Comparison of ENCODE assay signal across 15 cellular contexts in genomic region chr20:35387334-35387733, GRCh38. TPM values are rescaled to one million over a fixed set of nuclear protein-coding genes. Genes with fewer than 3 reads are reported as not detected.
DNase-seq lines count a peak whose midpoint lies in the region; ATAC-seq and TF ChIP-seq lines count a peak whose summit lies in the region.
"Had no signal": no experiment of that assay in that cellular context is flagged by ENCODE, and none has a peak within 500 bp of the region (broad histone marks: within the 10 kb centered on the region; RNA-seq: fewer than 3 reads in every experiment).

No MANE protein-coding gene starts in this region.

- no peaks in the 10 kb centered on the region for H3K27me3 ChIP-seq in SK-N-SH (ENCODE audit: insufficient read depth)
- H3K27me3 ChIP-seq: body of pancreas had no signal

- peak overlapping the region; percentile 11 for H3K27ac Mint-ChIP-seq in activated CD8-positive, alpha-beta T cell treated with anti-CD3 and anti-CD28 coated beads for 36 hours
- H3K27ac Mint-ChIP-seq in activated CD8-positive, alpha-beta T cell treated with anti-CD3 and anti-CD28 coated beads, Interleukin-2, amount 10 ng/mL, durations not matched to agents 7 days and 5 days, result no peak overlapping the region
- no peak overlapping the region for H3K27ac Mint-ChIP-seq in Calu3 (ENCODE audit: unreplicated experiment)
- H3K27ac Mint-ChIP-seq: T-helper 17 cell had no signal

- TF ChIP-seq RAD21 in SK-N-SH (IDR thresholded peaks at IDR 0.05; ENCODE audit: low read length), result no peak

- no peak for TF ChIP-seq EP300 in SK-N-SH (IDR thresholded peaks at IDR 0.05; ENCODE audit: borderline replicate concordance in 1 of 2, low read depth in 1 of 2, low read length in 1 of 2)

- H3K4me1 ChIP-seq in SK-N-SH (ENCODE audit: control insufficient read depth in 1 of 2, insufficient read depth in 2 of 2, low read depth in 1 of 2, low read length in 1 of 2), result no peaks in the 10 kb centered on the region

- peaks cover 19% of the 10 kb centered on the region for H3K36me3 Mint-ChIP-seq in activated CD8-positive, alpha-beta T cell treated with anti-CD3 and anti-CD28 coated beads for 36 hours (ENCODE audit: low read depth)
- peaks cover 24% of the 10 kb centered on the region for H3K36me3 Mint-ChIP-seq in activated CD8-positive, alpha-beta T cell treated with anti-CD3 and anti-CD28 coated beads, Interleukin-2, amount 10 ng/mL, durations not matched to agents 7 days and 5 days (ENCODE audit: low read depth)
- peaks cover 29% of the 10 kb centered on the region for H3K36me3 Mint-ChIP-seq in Calu3 (ENCODE audit: insufficient read depth, unreplicated experiment)

- no peak overlapping the region for H3K4me3 ChIP-seq in SK-N-SH (ENCODE audit: low read depth in 2 of 2, low read length in 1 of 2)
- H3K4me3 ChIP-seq: body of pancreas had no signal

- BruUV-seq in Calu3 (replicated peaks; lab: Mats Ljungman, UMichigan), result no TSS peak

- POLR2A ChIA-PET in activated CD8-positive, alpha-beta T cell treated with anti-CD3 and anti-CD28 coated beads for 36 hours (lab: Charles Lee), result interaction anchor here (0.6 kb wide), 1 partner anchor 30 kb away, joined by 4 read pairs; no protein-coding TSS in a partner anchor
- POLR2A ChIA-PET in activated CD8-positive, alpha-beta T cell treated with anti-CD3 and anti-CD28 coated beads, Interleukin-2, amount 10 ng/mL, durations not matched to agents 7 days and 5 days (lab: Charles Lee), result no interaction called here
- POLR2A ChIA-PET in SK-N-SH (lab: Yijun Ruan, JAX), result no interaction called here

- H3K27ac ChIP-seq in SK-N-SH (ENCODE audit: low read depth in 2 of 2, low read length in 1 of 2), result peak overlapping the region in 1 of 2 experiments; percentile 20; a peak in 2 of 4 replicates
- H3K27ac ChIP-seq: body of pancreas had no signal

- no peaks in the 10 kb centered on the region for H4K20me1 ChIP-seq in SK-N-SH (ENCODE audit: insufficient read depth)

- H3K4me2 ChIP-seq in SK-N-SH, result no peak overlapping the region

- no peaks in the 10 kb centered on the region for H3K9me3 Mint-ChIP-seq in activated CD8-positive, alpha-beta T cell treated with anti-CD3 and anti-CD28 coated beads for 36 hours
- H3K9me3 Mint-ChIP-seq in activated CD8-positive, alpha-beta T cell treated with anti-CD3 and anti-CD28 coated beads, Interleukin-2, amount 10 ng/mL, durations not matched to agents 7 days and 5 days (ENCODE audit: insufficient read depth), result no peaks in the 10 kb centered on the region
- H3K9me3 Mint-ChIP-seq in Calu3 (ENCODE audit: low read depth, unreplicated experiment), result no peaks in the 10 kb centered on the region

- no peak for ATAC-seq in activated CD8-positive, alpha-beta T cell treated with anti-CD3 and anti-CD28 coated beads for 36 hours
- no peak for ATAC-seq in activated CD8-positive, alpha-beta T cell treated with anti-CD3 and anti-CD28 coated beads, Interleukin-2, amount 10 ng/mL, durations not matched to agents 7 days and 5 days
- ATAC-seq in stimulated activated naive CD8-positive, alpha-beta T cell treated with anti-CD3 and anti-CD28 coated beads, Interleukin-15, Interleukin-2, amounts not matched to agents 100 U/mL and 50 U/mL, for 24 hours, result no peak
- ATAC-seq: body of pancreas, T-helper 17 cell had no signal

- H3K36me3 ChIP-seq in SK-N-SH (replicated peaks in 1 of 2; ENCODE audit: control insufficient read depth in 1 of 2, insufficient read depth in 2 of 2, low read length in 1 of 2), result peaks cover 18 to 24% of the 10 kb centered on the region in 2 experiments

- no peaks in the 10 kb centered on the region for H3K9me2 ChIP-seq in SK-N-SH

- no peaks in the 10 kb centered on the region for H3K9me3 ChIP-seq in SK-N-SH
- H3K9me3 ChIP-seq: body of pancreas had no signal

- WGBS in SK-N-SH (ENCODE audit: low lambda C conversion rate), result 75% methylated on average over 3 of the region's 3 CpGs

- H2AFZ ChIP-seq in SK-N-SH (ENCODE audit: low read depth), result no peak overlapping the region

- CTCF ChIA-PET in activated CD8-positive, alpha-beta T cell treated with anti-CD3 and anti-CD28 coated beads for 36 hours (lab: Charles Lee), result interaction anchor here (1.4 to 2.0 kb wide), 2 partner anchors 12 to 58 kb away, joined by 4 to 5 read pairs; no protein-coding TSS in a partner anchor
- CTCF ChIA-PET in activated CD8-positive, alpha-beta T cell treated with anti-CD3 and anti-CD28 coated beads, Interleukin-2, amount 10 ng/mL, durations not matched to agents 7 days and 5 days (lab: Charles Lee), result no interaction called here
- CTCF ChIA-PET in SK-N-SH (lab: Yijun Ruan, JAX) (interaction anchor here (1.3 kb wide), 1 partner anchor 52 kb away, joined by 5 read pairs; no protein-coding TSS in a partner anchor), Calu3 (lab: Charles Lee) (interaction anchor here (0.6 to 0.9 kb wide), 8 partner anchors 44 to 1724 kb away, joined by 3 to 5 read pairs (median 3); no protein-coding TSS in a partner anchor)

- peaks cover 17% of the 10 kb centered on the region for H3K4me1 Mint-ChIP-seq in activated CD8-positive, alpha-beta T cell treated with anti-CD3 and anti-CD28 coated beads for 36 hours (ENCODE audit: low read depth)
- H3K4me1 Mint-ChIP-seq in activated CD8-positive, alpha-beta T cell treated with anti-CD3 and anti-CD28 coated beads, Interleukin-2, amount 10 ng/mL, durations not matched to agents 7 days and 5 days (ENCODE audit: low read depth), result peaks cover 4% of the 10 kb centered on the region
- no peaks in the 10 kb centered on the region for H3K4me1 Mint-ChIP-seq in Calu3 (ENCODE audit: low read depth, unreplicated experiment)

- H3K27me3 Mint-ChIP-seq in activated CD8-positive, alpha-beta T cell treated with anti-CD3 and anti-CD28 coated beads for 36 hours, result no peaks in the 10 kb centered on the region
- H3K27me3 Mint-ChIP-seq in activated CD8-positive, alpha-beta T cell treated with anti-CD3 and anti-CD28 coated beads, Interleukin-2, amount 10 ng/mL, durations not matched to agents 7 days and 5 days (ENCODE audit: low read depth), result no peaks in the 10 kb centered on the region
- H3K27me3 Mint-ChIP-seq in Calu3 (ENCODE audit: unreplicated experiment), result no peaks in the 10 kb centered on the region
- H3K27me3 Mint-ChIP-seq: T-helper 17 cell had no signal

- intact Hi-C loops in activated CD8-positive, alpha-beta T cell treated with anti-CD3 and anti-CD28 coated beads for 36 hours (cut with micrococcal nuclease), result no loop called here
- intact Hi-C loops in Calu3 (cut with micrococcal nuclease; ENCODE audit: unreplicated experiment), result no loop called here

- H3F3A ChIP-seq in SK-N-SH (replicated peaks; ENCODE audit: insufficient read depth), result peaks cover 7% of the 10 kb centered on the region

- no peak overlapping the region for H3K9ac ChIP-seq in SK-N-SH

- no peak for TF ChIP-seq CTCF in activated CD8-positive, alpha-beta T cell treated with anti-CD3 and anti-CD28 coated beads for 36 hours (IDR thresholded peaks at IDR 0.05)
- TF ChIP-seq CTCF in SK-N-SH (IDR thresholded peaks at IDR 0.05) (no peak), Calu3 (IDR thresholded peaks at IDR 0.05; ENCODE audit: unreplicated experiment) (no peak)

- DNase-seq in activated CD8-positive, alpha-beta T cell treated with anti-CD3 and anti-CD28 coated beads for 36 hours, result no peak
- DNase-seq in activated CD8-positive, alpha-beta T cell treated with anti-CD3 and anti-CD28 coated beads, Interleukin-2, amount 10 ng/mL, durations not matched to agents 7 days and 5 days, result no peak
- no peak for DNase-seq in SK-N-SH
- DNase-seq in fibroblast of the conjunctiva (ENCODE audit: low read depth), result peak; percentile 9
- DNase-seq in KG1 (lab: John Stamatoyannopoulos, UW), result no peak
- DNase-seq in stimulated activated CD4-positive, alpha-beta T cell treated with anti-CD3 and anti-CD28 coated beads, Interleukin-1b, Interleukin-23, amount 100 ng/mL, for 48 hours, result no peak
- no peak for DNase-seq in stimulated activated naive CD8-positive, alpha-beta T cell treated with anti-CD3 and anti-CD28 coated beads, Interleukin-15, Interleukin-2, amounts not matched to agents 100 U/mL and 50 U/mL, for 24 hours
- no peak for DNase-seq in Calu3
- DNase-seq: activated CD4-positive, alpha-beta T cell treated with anti-CD3 and anti-CD28 coated beads for 4 hours; body of pancreas; mesendoderm; NCI-H446; nucleus accumbens; stimulated activated CD4-positive, alpha-beta T cell treated with anti-CD3 and anti-CD28 coated beads, Interleukin-12 subunit alpha, Interleukin-12 subunit beta, amount 100 ng/mL, for 4 hours; T-helper 17 cell had no signal

- peaks cover 25% of the 10 kb centered on the region; the same call in 1 of the 2 replicates for H3K79me2 ChIP-seq in SK-N-SH (ENCODE audit: insufficient read depth)

- no peak overlapping the region for H3K4me3 Mint-ChIP-seq in activated CD8-positive, alpha-beta T cell treated with anti-CD3 and anti-CD28 coated beads for 36 hours
- no peak overlapping the region for H3K4me3 Mint-ChIP-seq in activated CD8-positive, alpha-beta T cell treated with anti-CD3 and anti-CD28 coated beads, Interleukin-2, amount 10 ng/mL, durations not matched to agents 7 days and 5 days
- no peak overlapping the region for H3K4me3 Mint-ChIP-seq in Calu3 (ENCODE audit: low read depth, unreplicated experiment)
- H3K4me3 Mint-ChIP-seq: T-helper 17 cell had no signal

TF ChIP-seq in SK-N-SH, 30 proteins besides CTCF, POLR2A, EP300 and RAD21:
- TF ChIP-seq NFIC (IDR thresholded peaks at IDR 0.05; ENCODE audit: borderline replicate concordance) (peak; percentile 74), FOSL2 (IDR thresholded peaks at IDR 0.05; ENCODE audit: borderline replicate concordance, low read depth) (no peak), NRF1 (IDR thresholded peaks at IDR 0.05; ENCODE audit: low read depth, low read length) (no peak), FOXM1 (IDR thresholded peaks at IDR 0.05; ENCODE audit: low read depth) (no peak), RXRA (IDR thresholded peaks at IDR 0.05; ENCODE audit: borderline replicate concordance, low read depth) (0 out of 2 replicates have a peak, but pooled peaks have one; percentile 39), RFX5 (IDR thresholded peaks at IDR 0.05; ENCODE audit: low read length) (no peak)

RNA-seq across cellular contexts. Expression of gene UQCC1, which starts 24.4 kb away (rescaled TPM):
- 10 to 100 TPM; 68.6 to 72.6 TPM for total RNA-seq in activated CD8-positive, alpha-beta T cell treated with anti-CD3 and anti-CD28 coated beads for 36 hours
- 10 to 100 TPM; 57.7 to 60.5 TPM for total RNA-seq in activated CD8-positive, alpha-beta T cell treated with anti-CD3 and anti-CD28 coated beads, Interleukin-2, amount 10 ng/mL, durations not matched to agents 7 days and 5 days
- polyA plus RNA-seq in SK-N-SH (2012; rRNA removed), result 41.5 and 55.7 TPM in 2 replicates
- 29.6 and 32.6 TPM in 2 replicates for polyA plus RNA-seq in SK-N-SH (2012; cell fraction: cytosol; rRNA removed)
- 121 and 191 TPM in 2 replicates for polyA plus RNA-seq in SK-N-SH (2012; cell fraction: nucleus; rRNA removed)
- total RNA-seq in Calu3 (2022), result 70.4 and 75.9 TPM in 2 replicates

RNA-seq across cellular contexts. Expression of gene GDF5, which starts 50.7 kb away (rescaled TPM):
- total RNA-seq in activated CD8-positive, alpha-beta T cell treated with anti-CD3 and anti-CD28 coated beads for 36 hours, result not detected
- not detected for total RNA-seq in activated CD8-positive, alpha-beta T cell treated with anti-CD3 and anti-CD28 coated beads, Interleukin-2, amount 10 ng/mL, durations not matched to agents 7 days and 5 days
- polyA plus RNA-seq in SK-N-SH (2012; rRNA removed), result 1.2 and 1.3 TPM in 2 replicates
- 0.62 and 0.83 TPM in 2 replicates for polyA plus RNA-seq in SK-N-SH (2012; cell fraction: cytosol; rRNA removed)
- 0.87 and 0.99 TPM in 2 replicates for polyA plus RNA-seq in SK-N-SH (2012; cell fraction: nucleus; rRNA removed)
- total RNA-seq in Calu3 (2022), result not detected in 2 replicates
- total RNA-seq: T-helper 17 cell had no signal
